Comparison of ENCODE assay signal across 16 cellular contexts in genomic region chr2:159054985-159055384, GRCh38.
"Had no signal": no experiment of that assay in that cellular context is flagged by ENCODE, and none has a peak within 500 bp of the region (broad histone marks: within the 10 kb centered on the region; RNA-seq: fewer than 3 reads in every experiment).

No MANE protein-coding gene starts in this region.

- H3K27ac Mint-ChIP-seq: activated CD4-positive, alpha-beta memory T cell treated with anti-CD3 and anti-CD28 coated beads for 36 hours; activated naive CD8-positive, alpha-beta T cell treated with anti-CD3 and anti-CD28 coated beads for 36 hours; dendritic cell treated with granulocyte-macrophage colony-stimulating factor and Interleukin-4, amounts not matched to agents 40 ng/mL and 50 ng/mL, for 4 days; natural killer cell; stimulated activated naive CD8-positive, alpha-beta T cell treated with anti-CD3 and anti-CD28 coated beads, Interleukin-15, Interleukin-2, amounts not matched to agents 100 ng/mL and 50 ng/mL, for 24 hours; T-helper 17 cell had no signal

- DNase-seq: activated CD4-positive, alpha-beta memory T cell treated with anti-CD3 and anti-CD28 coated beads for 36 hours; activated gamma-delta T cell; activated naive CD8-positive, alpha-beta T cell treated with anti-CD3 and anti-CD28 coated beads for 36 hours; activated T-cell treated with anti-CD3 and anti-CD28 coated beads, Interleukin-2, amount 50 U/mL, for 4 hours; brain microvascular endothelial cell; esophagus squamous epithelium; foreskin fibroblast; left cardiac atrium; natural killer cell; psoas muscle; right lobe of liver; T-helper 17 cell; testis had no signal

- H3K4me1 Mint-ChIP-seq: activated naive CD8-positive, alpha-beta T cell treated with anti-CD3 and anti-CD28 coated beads for 36 hours; natural killer cell had no signal

- H3K4me1 ChIP-seq: right lobe of liver, testis had no signal

- H3K9me3 ChIP-seq: esophagus squamous epithelium, psoas muscle, right lobe of liver, testis had no signal

- H3K36me3 ChIP-seq: brain microvascular endothelial cell, esophagus squamous epithelium, right lobe of liver had no signal

- H3K36me3 Mint-ChIP-seq: activated CD4-positive, alpha-beta memory T cell treated with anti-CD3 and anti-CD28 coated beads for 36 hours; natural killer cell had no signal

- H3K27me3 ChIP-seq: brain microvascular endothelial cell, esophagus squamous epithelium, right lobe of liver, testis had no signal

- H3K4me3 Mint-ChIP-seq: activated CD4-positive, alpha-beta memory T cell treated with anti-CD3 and anti-CD28 coated beads for 36 hours; activated naive CD8-positive, alpha-beta T cell treated with anti-CD3 and anti-CD28 coated beads for 36 hours; activated T-cell treated with anti-CD3 and anti-CD28 coated beads, Interleukin-2, amount 50 U/mL, for 4 hours; dendritic cell treated with granulocyte-macrophage colony-stimulating factor and Interleukin-4, amounts not matched to agents 40 ng/mL and 50 ng/mL, for 4 days; natural killer cell; stimulated activated naive CD8-positive, alpha-beta T cell treated with anti-CD3 and anti-CD28 coated beads, Interleukin-15, Interleukin-2, amounts not matched to agents 100 ng/mL and 50 ng/mL, for 24 hours; T-helper 17 cell had no signal

- H3K9me3 Mint-ChIP-seq: activated CD4-positive, alpha-beta memory T cell treated with anti-CD3 and anti-CD28 coated beads for 36 hours; activated naive CD8-positive, alpha-beta T cell treated with anti-CD3 and anti-CD28 coated beads for 36 hours; activated T-cell treated with anti-CD3 and anti-CD28 coated beads, Interleukin-2, amount 50 U/mL, for 4 hours; dendritic cell treated with granulocyte-macrophage colony-stimulating factor and Interleukin-4, amounts not matched to agents 40 ng/mL and 50 ng/mL, for 4 days; natural killer cell; stimulated activated naive CD8-positive, alpha-beta T cell treated with anti-CD3 and anti-CD28 coated beads, Interleukin-15, Interleukin-2, amounts not matched to agents 100 ng/mL and 50 ng/mL, for 24 hours had no signal

- H3K27ac ChIP-seq: brain microvascular endothelial cell, psoas muscle, testis had no signal

- H3K4me3 ChIP-seq: esophagus squamous epithelium, lung, psoas muscle, right lobe of liver, testis had no signal

- H3K27me3 Mint-ChIP-seq: activated naive CD8-positive, alpha-beta T cell treated with anti-CD3 and anti-CD28 coated beads for 36 hours; dendritic cell treated with granulocyte-macrophage colony-stimulating factor and Interleukin-4, amounts not matched to agents 40 ng/mL and 50 ng/mL, for 4 days; stimulated activated naive CD8-positive, alpha-beta T cell treated with anti-CD3 and anti-CD28 coated beads, Interleukin-15, Interleukin-2, amounts not matched to agents 100 ng/mL and 50 ng/mL, for 24 hours had no signal
